ENCODE assay signal across 18 cellular contexts in the genomic region with DNA sequence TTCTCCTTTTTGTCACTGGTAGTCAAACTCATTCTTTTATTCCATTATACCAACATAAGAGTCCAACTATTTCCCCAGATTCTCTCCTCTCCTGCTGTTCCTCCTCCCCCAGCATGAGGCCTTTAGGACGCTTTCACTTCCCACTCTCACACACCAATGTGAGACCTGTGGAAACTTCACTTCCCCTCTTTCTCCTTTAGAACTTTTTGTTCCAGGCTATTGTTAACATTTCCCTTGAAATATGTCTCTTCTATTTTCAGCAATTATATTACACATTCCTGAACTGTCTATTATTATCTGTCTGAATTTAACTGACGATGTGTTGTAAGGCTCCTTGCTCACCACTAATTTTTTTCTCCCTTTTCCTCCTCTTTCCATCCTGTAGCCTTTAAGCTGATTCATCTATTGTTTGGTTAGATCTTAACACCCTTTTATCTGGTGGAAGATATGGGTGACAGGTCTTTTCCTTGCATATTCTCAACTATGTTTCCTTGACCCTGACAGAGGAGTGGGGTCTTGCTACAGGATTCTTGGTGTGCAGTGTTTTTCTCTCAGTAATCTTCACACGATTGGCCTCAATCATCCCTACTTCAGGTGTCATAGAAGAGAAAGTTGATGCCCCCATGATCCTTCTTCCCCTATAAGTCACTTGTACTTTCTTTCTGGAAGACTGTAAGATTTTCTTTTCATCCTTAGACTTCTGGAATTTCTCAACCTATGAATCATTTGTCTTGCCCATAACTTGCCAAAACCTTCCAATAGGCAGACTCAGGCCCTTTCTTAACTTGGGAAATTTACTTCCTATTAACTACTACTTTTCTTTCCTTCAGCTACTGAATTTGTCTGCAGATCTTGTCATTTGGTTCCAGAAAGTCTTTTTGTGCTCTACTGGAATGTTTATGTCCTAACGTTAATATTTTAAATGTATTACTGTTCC. TPM values are rescaled to one million over a fixed set of nuclear protein-coding genes. Genes with fewer than 3 reads are reported as not detected.
DNase-seq lines count a peak whose midpoint lies in the region; ATAC-seq and TF ChIP-seq lines count a peak whose summit lies in the region.
"Had no signal": no experiment of that assay in that cellular context is flagged by ENCODE, and none has a peak within 500 bp of the region (broad histone marks: within the 10 kb centered on the region; RNA-seq: fewer than 3 reads in every experiment).

No MANE protein-coding gene starts in this region.

- TF ChIP-seq CTCF in endothelial cell (IDR thresholded peaks at IDR 0.05; ENCODE audit: unreplicated experiment): no peak

- no peaks in the 10 kb centered on the region for H3K36me3 Mint-ChIP-seq in activated CD8-positive, alpha-beta T cell treated with anti-CD3 and anti-CD28 coated beads, Interleukin-2, amount 10 ng/mL, durations not matched to agents 7 days and 5 days (ENCODE audit: low read depth)
- no peaks in the 10 kb centered on the region for H3K36me3 Mint-ChIP-seq in endothelial cell (ENCODE audit: low read depth, unreplicated experiment)

- H2BK120ac ChIP-seq in mesendoderm (ENCODE audit: low read depth, low read length): no peak overlapping the region

- H3K9me3 Mint-ChIP-seq in activated CD8-positive, alpha-beta T cell treated with anti-CD3 and anti-CD28 coated beads, Interleukin-2, amount 10 ng/mL, durations not matched to agents 7 days and 5 days (ENCODE audit: insufficient read depth): no peaks in the 10 kb centered on the region
- H3K9me3 Mint-ChIP-seq in endothelial cell (ENCODE audit: unreplicated experiment): no peaks in the 10 kb centered on the region
- H3K9me3 Mint-ChIP-seq: dendritic cell treated with granulocyte-macrophage colony-stimulating factor and Interleukin-4, amounts not matched to agents 40 ng/mL and 50 ng/mL, for 4 days; HFFc6; stimulated activated naive CD8-positive, alpha-beta T cell treated with anti-CD3 and anti-CD28 coated beads, Interleukin-15, amount 100 ng/mL, for 72 hours had no signal

- H4K5ac ChIP-seq in mesendoderm (ENCODE audit: low read length): no peak overlapping the region

- no peaks in the 10 kb centered on the region for H3K4me1 ChIP-seq in mesendoderm (ENCODE audit: control insufficient read depth, low read depth, low read length)

- POLR2A ChIA-PET in activated CD8-positive, alpha-beta T cell treated with anti-CD3 and anti-CD28 coated beads, Interleukin-2, amount 10 ng/mL, durations not matched to agents 7 days and 5 days (lab: Charles Lee): no interaction called here

- H2BK15ac ChIP-seq in mesendoderm (replicated peaks; ENCODE audit: low read depth): no peak overlapping the region

- no peak overlapping the region for H3K56ac ChIP-seq in mesendoderm (ENCODE audit: low read length)

- no peak overlapping the region for H3K27ac Mint-ChIP-seq in activated CD8-positive, alpha-beta T cell treated with anti-CD3 and anti-CD28 coated beads, Interleukin-2, amount 10 ng/mL, durations not matched to agents 7 days and 5 days
- no peak overlapping the region for H3K27ac Mint-ChIP-seq in endothelial cell (ENCODE audit: unreplicated experiment)
- H3K27ac Mint-ChIP-seq: dendritic cell treated with granulocyte-macrophage colony-stimulating factor and Interleukin-4, amounts not matched to agents 40 ng/mL and 50 ng/mL, for 4 days; HFFc6; stimulated activated naive CD8-positive, alpha-beta T cell treated with anti-CD3 and anti-CD28 coated beads, Interleukin-15, amount 100 ng/mL, for 72 hours had no signal

- H3K4me1 Mint-ChIP-seq in activated CD8-positive, alpha-beta T cell treated with anti-CD3 and anti-CD28 coated beads, Interleukin-2, amount 10 ng/mL, durations not matched to agents 7 days and 5 days (ENCODE audit: low read depth): no peaks in the 10 kb centered on the region
- no peaks in the 10 kb centered on the region for H3K4me1 Mint-ChIP-seq in endothelial cell (ENCODE audit: unreplicated experiment)
- H3K4me1 Mint-ChIP-seq: stimulated activated naive CD8-positive, alpha-beta T cell treated with anti-CD3 and anti-CD28 coated beads, Interleukin-15, amount 100 ng/mL, for 72 hours had no signal

- H4K8ac ChIP-seq in mesendoderm (ENCODE audit: low read depth, low read length): no peak overlapping the region

- H2AK5ac ChIP-seq in mesendoderm (ENCODE audit: low read length): no peak overlapping the region

- H3K36me3 ChIP-seq in mesendoderm (ENCODE audit: control insufficient read depth, insufficient read depth, low read length): no peaks in the 10 kb centered on the region

- no peak overlapping the region for H3K4me3 Mint-ChIP-seq in activated CD8-positive, alpha-beta T cell treated with anti-CD3 and anti-CD28 coated beads, Interleukin-2, amount 10 ng/mL, durations not matched to agents 7 days and 5 days
- no peak overlapping the region for H3K4me3 Mint-ChIP-seq in endothelial cell (ENCODE audit: unreplicated experiment)
- H3K4me3 Mint-ChIP-seq: dendritic cell treated with granulocyte-macrophage colony-stimulating factor and Interleukin-4, amounts not matched to agents 40 ng/mL and 50 ng/mL, for 4 days; HFFc6; stimulated activated naive CD8-positive, alpha-beta T cell treated with anti-CD3 and anti-CD28 coated beads, Interleukin-15, amount 100 ng/mL, for 72 hours had no signal

- no peak overlapping the region for H2BK5ac ChIP-seq in mesendoderm (ENCODE audit: low read length)

- H3K27me3 Mint-ChIP-seq in activated CD8-positive, alpha-beta T cell treated with anti-CD3 and anti-CD28 coated beads, Interleukin-2, amount 10 ng/mL, durations not matched to agents 7 days and 5 days (ENCODE audit: low read depth): peaks cover 2% of the 10 kb centered on the region
- H3K27me3 Mint-ChIP-seq in endothelial cell (ENCODE audit: unreplicated experiment): peaks cover 3% of the 10 kb centered on the region
- H3K27me3 Mint-ChIP-seq: stimulated activated naive CD8-positive, alpha-beta T cell treated with anti-CD3 and anti-CD28 coated beads, Interleukin-15, amount 100 ng/mL, for 72 hours had no signal

- H3K23ac ChIP-seq in mesendoderm (ENCODE audit: low read length): no peak overlapping the region

- WGBS in mesendoderm (ENCODE audit: extremely low coverage, insufficient coverage, low lambda C conversion rate): no CpG with 5 or more reads among the region's 4 CpGs

- DNase-seq in CD1c-positive myeloid dendritic cell (ENCODE audit: extremely low spot score): peak; percentile 84
- DNase-seq in NOMO-1 treated with DMSO at 0.1 percent for 48 hours (lab: John Stamatoyannopoulos, UW; ENCODE audit: unreplicated experiment): peak; percentile 86
- DNase-seq in dermis blood vessel endothelial cell: peak; percentile 4
- DNase-seq in mesendoderm: peak; percentile 36
- no peak for DNase-seq in activated CD8-positive, alpha-beta T cell treated with anti-CD3 and anti-CD28 coated beads, Interleukin-2, amount 10 ng/mL, durations not matched to agents 7 days and 5 days
- no peak for DNase-seq in DMS 273 (lab: John Stamatoyannopoulos, UW; ENCODE audit: unreplicated experiment)
- no peak for DNase-seq in endothelial cell (ENCODE audit: low spot score)
- DNase-seq in activated effector memory CD4-positive, alpha-beta T cell treated with anti-CD3 and anti-CD28 coated beads, Interleukin-2, amount 50 U/mL, for 16 hours: no peak
- DNase-seq: AML-193; DMS79 treated with DMSO at 0.1 percent for 48 hours; HFFc6; NCI-H1930; SHP77; stimulated activated naive CD8-positive, alpha-beta T cell treated with anti-CD3 and anti-CD28 coated beads, Interleukin-15, amount 100 ng/mL, for 72 hours had no signal

- H3K27ac ChIP-seq in mesendoderm (ENCODE audit: low read depth, low read length): no peak overlapping the region

- H3K79me2 ChIP-seq in mesendoderm (ENCODE audit: control insufficient read depth, insufficient read depth, low read length): no peaks in the 10 kb centered on the region

- H3K4me2 ChIP-seq in mesendoderm (ENCODE audit: low read length): no peak overlapping the region
- H3K4me2 ChIP-seq: smooth muscle cell had no signal

- H3K79me1 ChIP-seq in mesendoderm (ENCODE audit: low read length): no peaks in the 10 kb centered on the region

- H3K4ac ChIP-seq in mesendoderm (ENCODE audit: low read depth, low read length): no peak overlapping the region

- H3K9ac ChIP-seq in mesendoderm (ENCODE audit: low read length): no peak overlapping the region

- CTCF ChIA-PET in activated CD8-positive, alpha-beta T cell treated with anti-CD3 and anti-CD28 coated beads, Interleukin-2, amount 10 ng/mL, durations not matched to agents 7 days and 5 days (lab: Charles Lee): interaction anchor here (0.9 kb wide), 1 partner anchor 337 kb away, joined by 3 read pairs; no protein-coding TSS in a partner anchor

- no peak overlapping the region for H3K18ac ChIP-seq in mesendoderm (ENCODE audit: low read length)

- no peaks in the 10 kb centered on the region for H3K27me3 ChIP-seq in mesendoderm (ENCODE audit: insufficient read depth, low read length, poor library complexity)

- H3K4me3 ChIP-seq in mesendoderm (ENCODE audit: low read length): no peak overlapping the region
- H3K4me3 ChIP-seq: smooth muscle cell had no signal

- ATAC-seq in activated CD8-positive, alpha-beta T cell treated with anti-CD3 and anti-CD28 coated beads, Interleukin-2, amount 10 ng/mL, durations not matched to agents 7 days and 5 days: no peak
- ATAC-seq: stimulated activated naive CD8-positive, alpha-beta T cell treated with anti-CD3 and anti-CD28 coated beads, Interleukin-15, amount 100 ng/mL, for 72 hours had no signal

RNA-seq across cellular contexts. Expression of a gene that starts 5.9 kb away (rescaled TPM):
- not detected in 2 replicates for total RNA-seq in dermis blood vessel endothelial cell
- 0.55 TPM for polyA plus RNA-seq in mesendoderm (2013, experiment 1 of 2)
- polyA plus RNA-seq in mesendoderm (2013, experiment 2 of 2): 0.60 TPM
- total RNA-seq in activated CD8-positive, alpha-beta T cell treated with anti-CD3 and anti-CD28 coated beads, Interleukin-2, amount 10 ng/mL, durations not matched to agents 7 days and 5 days: not detected
- total RNA-seq in endothelial cell (ENCODE audit: unreplicated experiment): not detected
- total RNA-seq: fibroblast of villous mesenchyme, smooth muscle cell had no signal
- polyA plus RNA-seq: smooth muscle cell had no signal

RNA-seq across cellular contexts. Expression of a gene that starts 9.0 kb away (rescaled TPM):
- total RNA-seq in dermis blood vessel endothelial cell (not detected in 2 replicates), endothelial cell (ENCODE audit: unreplicated experiment) (0.21 TPM)
- 0.08 TPM for polyA plus RNA-seq in mesendoderm (2013, experiment 1 of 2)
- polyA plus RNA-seq in mesendoderm (2013, experiment 2 of 2): 0.10 TPM
- not detected for total RNA-seq in activated CD8-positive, alpha-beta T cell treated with anti-CD3 and anti-CD28 coated beads, Interleukin-2, amount 10 ng/mL, durations not matched to agents 7 days and 5 days
- total RNA-seq: HFFc6, LHCN-M2 had no signal

Comparison
In these comparisons a context has a peak if more than half of its experiments do, and no peak if none do; other contexts are left out.
1. DNase-seq: peak in CD1c-positive myeloid dendritic cell (single experiment), NOMO-1 treated with DMSO at 0.1 percent for 48 hours (single experiment), dermis blood vessel endothelial cell (single experiment) and mesendoderm (single experiment); none in activated CD8-positive, alpha-beta T cell treated with anti-CD3 and anti-CD28 coated beads, Interleukin-2, amount 10 ng/mL, durations not matched to agents 7 days and 5 days (single experiment), DMS 273 (single experiment), endothelial cell (single experiment) and activated effector memory CD4-positive, alpha-beta T cell treated with anti-CD3 and anti-CD28 coated beads, Interleukin-2, amount 50 U/mL, for 16 hours (single experiment).